ENCODE assay signal across 20 cellular contexts in the genomic region with DNA sequence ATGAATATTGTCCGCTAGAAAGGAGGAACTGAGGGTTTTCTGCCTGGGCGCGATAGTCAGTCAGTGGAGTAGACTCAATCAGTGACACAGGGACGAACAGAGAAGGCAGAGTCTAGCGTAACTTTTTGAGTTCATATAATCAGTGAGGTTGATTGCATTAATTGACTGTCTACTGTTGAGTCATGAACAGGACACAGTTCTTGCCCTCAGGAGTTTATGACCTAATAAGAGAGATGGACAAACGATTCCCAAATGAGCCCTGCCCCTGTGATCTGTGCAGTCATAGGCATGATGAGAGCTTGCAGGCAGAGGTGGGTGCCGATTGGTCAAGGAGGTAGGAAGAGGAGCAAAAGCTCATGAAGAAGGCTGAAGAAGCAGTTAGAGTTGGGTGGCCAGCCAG. TPM values are rescaled to one million over a fixed set of nuclear protein-coding genes. Genes with fewer than 3 reads are reported as not detected.
DNase-seq lines count a peak whose midpoint lies in the region; ATAC-seq and TF ChIP-seq lines count a peak whose summit lies in the region.
"Had no signal": no experiment of that assay in that cellular context is flagged by ENCODE, and none has a peak within 500 bp of the region (broad histone marks: within the 10 kb centered on the region; RNA-seq: fewer than 3 reads in every experiment).

No MANE protein-coding gene starts in this region.

- H3K9me3 Mint-ChIP-seq in activated naive CD4-positive, alpha-beta T cell treated with anti-CD3 and anti-CD28 coated beads, Interleukin-2, amount 50 U/mL, for 24 hours, result no peaks in the 10 kb centered on the region
- no peaks in the 10 kb centered on the region for H3K9me3 Mint-ChIP-seq in stimulated activated naive B cell treated with anti-CD40 and anti-IgM and Interleukin-4, amounts not matched to agents 10 μg/mL and 1 μg/mL and 100 μg/mL, for 72 hours
- H3K9me3 Mint-ChIP-seq: nephron progenitor cell had no signal

- no peak for DNase-seq in activated naive CD4-positive, alpha-beta T cell treated with anti-CD3 and anti-CD28 coated beads, Interleukin-2, amount 50 U/mL, for 16 hours
- DNase-seq in T-helper 17 cell (no peak), epithelial cell of esophagus (ENCODE audit: low read depth) (peak; percentile 57), T-helper 1 cell (no peak), NCI-H446 treated with DMSO at 0.1 percent for 48 hours (lab: John Stamatoyannopoulos, UW) (no peak)
- no peak for DNase-seq in stimulated activated naive B cell treated with anti-CD40 and anti-IgM and Interleukin-4, amounts not matched to agents 10 μg/mL and 1 μg/mL and 100 μg/mL, for 72 hours
- no peak for DNase-seq in stimulated activated CD4-positive, alpha-beta T cell treated with anti-CD3 and anti-CD28 coated beads, Interleukin-2, amount 100 ng/mL, for 48 hours
- DNase-seq: activated CD8-positive, alpha-beta memory T cell treated with anti-CD3 and anti-CD28 coated beads, Interleukin-2, amount 50 U/mL, for 48 hours; activated naive CD4-positive, alpha-beta T cell treated with Interleukin-2 at 50 U/mL for 16 hours; body of pancreas; DMS79; hypothalamus; mammary epithelial cell; NCI-H146; nephron progenitor cell had no signal

- no peak for ATAC-seq in T-helper 17 cell
- ATAC-seq in stimulated activated naive B cell treated with anti-CD40 and anti-IgM and Interleukin-4, amounts not matched to agents 10 μg/mL and 1 μg/mL and 100 μg/mL, for 72 hours (replicated peaks), result no peak
- ATAC-seq: activated CD4-positive, CD25-positive, alpha-beta regulatory T cell treated with anti-CD3 and anti-CD28 coated beads, Interleukin-2, amount 50 U/mL, for 24 hours; body of pancreas; foreskin keratinocyte; K562 had no signal

- peak overlapping the region; percentile 75 for H3K27ac Mint-ChIP-seq in activated naive CD4-positive, alpha-beta T cell treated with anti-CD3 and anti-CD28 coated beads, Interleukin-2, amount 50 U/mL, for 24 hours
- H3K27ac Mint-ChIP-seq in T-helper 17 cell, result peak overlapping the region; percentile 32
- peak overlapping the region; percentile 83 for H3K27ac Mint-ChIP-seq in stimulated activated naive B cell treated with anti-CD40 and anti-IgM and Interleukin-4, amounts not matched to agents 10 μg/mL and 1 μg/mL and 100 μg/mL, for 72 hours
- H3K27ac Mint-ChIP-seq: nephron progenitor cell had no signal

- no peaks in the 10 kb centered on the region for H3K27me3 Mint-ChIP-seq in activated naive CD4-positive, alpha-beta T cell treated with anti-CD3 and anti-CD28 coated beads, Interleukin-2, amount 50 U/mL, for 24 hours
- H3K27me3 Mint-ChIP-seq in T-helper 17 cell, result no peaks in the 10 kb centered on the region
- no peaks in the 10 kb centered on the region for H3K27me3 Mint-ChIP-seq in stimulated activated naive B cell treated with anti-CD40 and anti-IgM and Interleukin-4, amounts not matched to agents 10 μg/mL and 1 μg/mL and 100 μg/mL, for 72 hours

- H3K4me3 ChIP-seq in epithelial cell of esophagus (ENCODE audit: low read length), result no peak overlapping the region
- H3K4me3 ChIP-seq: body of pancreas, K562, SJSA1 had no signal

- H3K9me3 ChIP-seq in T-helper 17 cell (ENCODE audit: control insufficient read depth, low read length, poor library complexity, severe bottlenecking), result no peaks in the 10 kb centered on the region
- H3K9me3 ChIP-seq: body of pancreas, SJSA1 had no signal

- H3K4me1 Mint-ChIP-seq in activated naive CD4-positive, alpha-beta T cell treated with anti-CD3 and anti-CD28 coated beads, Interleukin-2, amount 50 U/mL, for 24 hours, result peaks cover 6% of the 10 kb centered on the region
- peaks cover 14% of the 10 kb centered on the region for H3K4me1 Mint-ChIP-seq in T-helper 17 cell
- H3K4me1 Mint-ChIP-seq in stimulated activated naive B cell treated with anti-CD40 and anti-IgM and Interleukin-4, amounts not matched to agents 10 μg/mL and 1 μg/mL and 100 μg/mL, for 72 hours, result peaks cover 9 to 15% of the 10 kb centered on the region in 2 donors
- H3K4me1 Mint-ChIP-seq: nephron progenitor cell had no signal

- H3K4me3 Mint-ChIP-seq in activated naive CD4-positive, alpha-beta T cell treated with anti-CD3 and anti-CD28 coated beads, Interleukin-2, amount 50 U/mL, for 24 hours, result no peak overlapping the region
- H3K4me3 Mint-ChIP-seq in T-helper 17 cell, result no peak overlapping the region
- no peak overlapping the region for H3K4me3 Mint-ChIP-seq in stimulated activated naive B cell treated with anti-CD40 and anti-IgM and Interleukin-4, amounts not matched to agents 10 μg/mL and 1 μg/mL and 100 μg/mL, for 72 hours
- H3K4me3 Mint-ChIP-seq: nephron progenitor cell had no signal

- H3K36me3 Mint-ChIP-seq in activated naive CD4-positive, alpha-beta T cell treated with anti-CD3 and anti-CD28 coated beads, Interleukin-2, amount 50 U/mL, for 24 hours, result peaks cover 25% of the 10 kb centered on the region
- peaks cover 11% of the 10 kb centered on the region for H3K36me3 Mint-ChIP-seq in T-helper 17 cell (ENCODE audit: low read depth)
- H3K36me3 Mint-ChIP-seq in stimulated activated naive B cell treated with anti-CD40 and anti-IgM and Interleukin-4, amounts not matched to agents 10 μg/mL and 1 μg/mL and 100 μg/mL, for 72 hours, result peaks cover 43 to 69% of the 10 kb centered on the region in 2 donors

- no peak for TF ChIP-seq CTCF in epithelial cell of esophagus (IDR thresholded peaks at IDR 0.05; ENCODE audit: insufficient read depth, low read depth, low read length, missing control alignments)

RNA-seq across cellular contexts. Expression of a gene that starts 57.1 kb away (rescaled TPM):
- total RNA-seq in T-helper 17 cell, result 100 to 1,000 TPM; 211 to 228 TPM

Comparison
In these comparisons a context has a peak if more than half of its experiments do, and no peak if none do; other contexts are left out.
1. H3K27ac Mint-ChIP-seq: peak in every context shown above with its lines; median percentile 83 in stimulated activated naive B cell treated with anti-CD40 and anti-IgM and Interleukin-4, amounts not matched to agents 10 μg/mL and 1 μg/mL and 100 μg/mL, for 72 hours; 75 in activated naive CD4-positive, alpha-beta T cell treated with anti-CD3 and anti-CD28 coated beads, Interleukin-2, amount 50 U/mL, for 24 hours; 32 in T-helper 17 cell.